1 cellular context compared by ENCODE assay signal in genomic region chr2:178142274-178143065, GRCh38.
TF ChIP-seq lines count a peak whose summit lies in the region.

No MANE protein-coding gene starts in this region.

TF ChIP-seq in GM12891, 5 proteins besides CTCF, POLR2A, EP300 and RAD21 (continued from another document):
- TF ChIP-seq TAF1 (IDR thresholded peaks at IDR 0.05; ENCODE audit: low read depth, low read length) (no peak), SPI1 (IDR thresholded peaks at IDR 0.05; ENCODE audit: low read depth, low read length) (no peak)
TF ChIP-seq in GM12891: peak in this region for 0.
